15 cellular contexts compared by ENCODE assay signal in the genomic region with DNA sequence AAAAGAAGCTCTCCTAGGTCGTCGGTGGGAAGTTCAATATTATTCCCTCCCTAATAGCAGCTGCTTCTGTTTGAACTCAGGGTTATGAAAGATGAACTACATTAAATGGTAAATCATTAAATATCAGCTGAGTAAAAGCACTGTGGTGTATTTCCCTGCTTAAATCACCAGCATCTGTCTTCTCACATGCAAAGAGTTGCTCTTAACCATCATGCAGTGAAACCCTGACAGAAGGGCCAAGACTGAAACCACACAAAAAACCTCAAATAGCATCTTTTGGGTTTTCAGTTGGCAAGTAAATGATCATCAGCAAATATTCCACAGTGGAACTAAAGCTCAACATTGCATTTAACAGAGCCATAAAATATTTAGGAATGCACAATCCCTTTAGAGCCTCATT.
DNase-seq lines count a peak whose midpoint lies in the region; ATAC-seq and TF ChIP-seq lines count a peak whose summit lies in the region.
"Had no signal": no experiment of that assay in that cellular context is flagged by ENCODE, and none has a peak within 500 bp of the region (broad histone marks: within the 10 kb centered on the region; RNA-seq: fewer than 3 reads in every experiment).

No MANE protein-coding gene starts in this region.

- TF ChIP-seq EP300 in sigmoid colon (IDR thresholded peaks at IDR 0.05): no peak

- H3K36me3 ChIP-seq in sigmoid colon: no peaks in the 10 kb centered on the region
- H3K36me3 ChIP-seq: esophagus squamous epithelium, HAP-1, SJCRH30, uterus had no signal

- no peaks in the 10 kb centered on the region for H3K4me1 ChIP-seq in sigmoid colon
- H3K4me1 ChIP-seq: A549, esophagus squamous epithelium, HAP-1, uterus had no signal

- WGBS in sigmoid colon, 2 donors: 57 to 79% methylated on average over 2 of the region's 2 CpGs

- no peak for TF ChIP-seq CTCF in GM12865 (IDR thresholded peaks at IDR 0.05; ENCODE audit: insufficient read depth, low read depth, low read length, missing control alignments)
- TF ChIP-seq CTCF in sigmoid colon (IDR thresholded peaks at IDR 0.05): no peak
- no peak for TF ChIP-seq CTCF in type B pancreatic cell (conservative IDR thresholded peaks at IDR 0.05)

- H3K4me1 Mint-ChIP-seq in type B pancreatic cell (ENCODE audit: unreplicated experiment): no peaks in the 10 kb centered on the region

- no peak overlapping the region for H3K27ac Mint-ChIP-seq in type B pancreatic cell

- H3K27me3 ChIP-seq in sigmoid colon: no peaks in the 10 kb centered on the region
- H3K27me3 ChIP-seq: esophagus squamous epithelium, SJCRH30, uterus had no signal

- no peak for TF ChIP-seq POLR2A in sigmoid colon (IDR thresholded peaks at IDR 0.05)

- no peak overlapping the region for H3K27ac ChIP-seq in sigmoid colon
- H3K27ac ChIP-seq: A549, coronary artery, esophagus squamous epithelium, SJCRH30, uterus had no signal

- H3K9me3 ChIP-seq in sigmoid colon: no peaks in the 10 kb centered on the region
- H3K9me3 ChIP-seq: A549, esophagus squamous epithelium, HAP-1, SJCRH30, uterus had no signal

- DNase-seq in GM12865 (ENCODE audit: low read depth) (peak; percentile 32), sigmoid colon (no peak), HuH-7 (ENCODE audit: low spot score) (no peak), type B pancreatic cell (ENCODE audit: extremely low spot score, unreplicated experiment) (no peak)
- DNase-seq: esophagus squamous epithelium, NCI-H2029, SJCRH30, uterus had no signal

- intact Hi-C loops in sigmoid colon (cut with DNase I): no loop called here

- ATAC-seq in GM19397 (IDR thresholded peaks at IDR 0.05; ENCODE audit: unreplicated experiment) (peak; percentile 93), HG02763 (IDR thresholded peaks at IDR 0.05; ENCODE audit: unreplicated experiment) (peak; percentile 90), HG03457 (IDR thresholded peaks at IDR 0.05; ENCODE audit: unreplicated experiment) (peak; percentile 95), HG03439 (IDR thresholded peaks at IDR 0.05; ENCODE audit: unreplicated experiment) (no peak)
- ATAC-seq: A549 had no signal

- H3K36me3 Mint-ChIP-seq in type B pancreatic cell: no peaks in the 10 kb centered on the region

- no peaks in the 10 kb centered on the region for H3K27me3 Mint-ChIP-seq in type B pancreatic cell

- no peak overlapping the region for H3K4me3 Mint-ChIP-seq in type B pancreatic cell

- no peaks in the 10 kb centered on the region for H3K9me3 Mint-ChIP-seq in type B pancreatic cell

- H3K4me3 ChIP-seq in GM12865 (ENCODE audit: low read depth, low read length) (no peak overlapping the region), sigmoid colon (no peak overlapping the region)
- H3K4me3 ChIP-seq: A549, coronary artery, esophagus squamous epithelium, HAP-1, SJCRH30, uterus had no signal
